ENCODE assay signal across 14 cellular contexts in genomic region chr1:54309631-54310366, GRCh38.
DNase-seq lines count a peak whose midpoint lies in the region; ATAC-seq, FAIRE-seq and TF ChIP-seq lines count a peak whose summit lies in the region.
"Had no signal": no experiment of that assay in that cellular context is flagged by ENCODE, and none has a peak within 500 bp of the region (broad histone marks: within the 10 kb centered on the region; RNA-seq: fewer than 3 reads in every experiment).

No MANE protein-coding gene starts in this region.

- TF ChIP-seq CTCF in WTC11 (IDR thresholded peaks at IDR 0.05) (no peak), GM20000 (IDR thresholded peaks at IDR 0.05; ENCODE audit: extremely low read depth, missing control alignments) (no peak)

- peak overlapping the region; percentile 35 for H3K18ac ChIP-seq in mesendoderm (ENCODE audit: low read length)

- H3K36me3 ChIP-seq in CD4-positive, CD25-positive, alpha-beta regulatory T cell (ENCODE audit: control insufficient read depth, insufficient read depth, low read length), result no peaks in the 10 kb centered on the region
- H3K36me3 ChIP-seq in mesendoderm (ENCODE audit: control insufficient read depth, insufficient read depth, low read length) (no peaks in the 10 kb centered on the region), small intestine (ENCODE audit: control insufficient read depth in 2 of 2, insufficient read depth in 2 of 2, low read length in 2 of 2) (no peaks in the 10 kb centered on the region)

- FAIRE-seq in small intestine (lab: Jason Lieb, UNC), result no peak
- FAIRE-seq: HepG2 had no signal

- H3K9ac ChIP-seq in mesendoderm (ENCODE audit: low read length), result peak overlapping the region; percentile 22

- CTCF ChIA-PET in WTC11 (lab: Charles Lee), result interaction anchor here (0.6 to 4.3 kb wide), 33 partner anchors 9 to 627 kb away, joined by 3 to 59 read pairs (median 4); partner anchors contain the start of gene SSBP3

- WGBS in mesendoderm (ENCODE audit: extremely low coverage, insufficient coverage, low lambda C conversion rate), result no CpG with 5 or more reads among the region's 19 CpGs
- 20 to 53% (median 52%) methylated on average over 19 of the region's 19 CpGs for WGBS in small intestine, 3 donors

- H3K27me3 Mint-ChIP-seq in CD4-positive, CD25-positive, alpha-beta regulatory T cell, result no peaks in the 10 kb centered on the region
- H3K27me3 Mint-ChIP-seq in WTC11 (ENCODE audit: low read depth), result no peaks in the 10 kb centered on the region

- peak overlapping the region; percentile 43 for H2BK5ac ChIP-seq in mesendoderm (ENCODE audit: low read length)

- H3K56ac ChIP-seq in mesendoderm (ENCODE audit: low read length), result peak overlapping the region; percentile 78

- no peaks in the 10 kb centered on the region for H3K9me3 Mint-ChIP-seq in CD4-positive, CD25-positive, alpha-beta regulatory T cell
- H3K9me3 Mint-ChIP-seq in WTC11, result no peaks in the 10 kb centered on the region

- no peak overlapping the region for H3K4me3 ChIP-seq in CD4-positive, CD25-positive, alpha-beta regulatory T cell (ENCODE audit: low read depth, low read length)
- H3K4me3 ChIP-seq in mesendoderm (ENCODE audit: low read length), result no peak overlapping the region
- no peak overlapping the region for H3K4me3 ChIP-seq in small intestine (ENCODE audit: low read depth in 1 of 2, low read length in 2 of 2)

- no peak for DNase-seq in CD4-positive, CD25-positive, alpha-beta regulatory T cell
- DNase-seq in NCI-H128 (lab: John Stamatoyannopoulos, UW; ENCODE audit: unreplicated experiment) (peak; percentile 76), WTC11 (ENCODE audit: low spot score) (peak; percentile 34), mesendoderm (peak; percentile 54), small intestine (no peak), NCI-H2196 treated with DMSO at 0.1 percent for 48 hours (lab: John Stamatoyannopoulos, UW; ENCODE audit: unreplicated experiment) (no peak), GM20000 (ENCODE audit: low spot score) (no peak)
- DNase-seq: effector CD4-positive, alpha-beta T cell; left cardiac atrium; stimulated activated naive CD4-positive, alpha-beta T cell treated with Interleukin-2 at 50 U/mL for 16 hours had no signal

- no peaks in the 10 kb centered on the region for H3K27me3 ChIP-seq in CD4-positive, CD25-positive, alpha-beta regulatory T cell (ENCODE audit: control insufficient read depth, insufficient read depth, low read length)
- no peaks in the 10 kb centered on the region for H3K27me3 ChIP-seq in mesendoderm (ENCODE audit: insufficient read depth, low read length, poor library complexity)
- H3K27me3 ChIP-seq in small intestine (ENCODE audit: control insufficient read depth in 2 of 2, insufficient read depth in 2 of 2, low read length in 2 of 2), result no peaks in the 10 kb centered on the region

- no peak overlapping the region for H3K23ac ChIP-seq in mesendoderm (ENCODE audit: low read length)

- peak overlapping the region; percentile 26 to 36 (median 35) for H3K27ac Mint-ChIP-seq in CD4-positive, CD25-positive, alpha-beta regulatory T cell
- peak overlapping the region; percentile 97 for H3K27ac Mint-ChIP-seq in WTC11

- ATAC-seq in CD4-positive, CD25-positive, alpha-beta regulatory T cell (ENCODE audit: low read depth in 2 of 2), result no peak
- ATAC-seq in WTC11, result peak; percentile 13
- no peak for ATAC-seq in HG03159 (IDR thresholded peaks at IDR 0.05; ENCODE audit: unreplicated experiment)
- ATAC-seq: HCT116, HepG2, left cardiac atrium, Panc1 had no signal

- no peak overlapping the region for H2AK5ac ChIP-seq in mesendoderm (ENCODE audit: low read length)

- H2BK120ac ChIP-seq in mesendoderm (ENCODE audit: low read depth, low read length), result no peak overlapping the region

- POLR2A ChIA-PET in WTC11 (lab: Charles Lee), result interaction anchor here (0.6 to 2.9 kb wide), 11 partner anchors 23 to 188 kb away, joined by 4 to 40 read pairs (median 5); partner anchors contain the start of gene SSBP3

- no peak overlapping the region for H2BK15ac ChIP-seq in mesendoderm (replicated peaks; ENCODE audit: low read depth)

- H3K4me3 Mint-ChIP-seq in CD4-positive, CD25-positive, alpha-beta regulatory T cell, result peak overlapping the region in 2 of 4 donors; percentile 35 to 41
- H3K4me3 Mint-ChIP-seq in WTC11, result peak overlapping the region; percentile 51

- peaks cover 35% of the 10 kb centered on the region for H3K79me1 ChIP-seq in mesendoderm (ENCODE audit: low read length)

- no peak overlapping the region for H3K4ac ChIP-seq in mesendoderm (ENCODE audit: low read depth, low read length)

- H3K4me1 ChIP-seq in CD4-positive, CD25-positive, alpha-beta regulatory T cell (ENCODE audit: control insufficient read depth, insufficient read depth, low read length, poor library complexity, severe bottlenecking), result peaks cover 7% of the 10 kb centered on the region
- peaks cover 25% of the 10 kb centered on the region for H3K4me1 ChIP-seq in mesendoderm (ENCODE audit: control insufficient read depth, low read depth, low read length)
- H3K4me1 ChIP-seq in small intestine (ENCODE audit: control insufficient read depth in 2 of 2, insufficient read depth in 1 of 2, low read depth in 1 of 2, low read length in 1 of 2), result peaks cover 3 to 19% of the 10 kb centered on the region in 2 donors

- H3K4me2 ChIP-seq in mesendoderm (ENCODE audit: low read length), result no peak overlapping the region

- peaks cover 0 to 72% (median 21%) of the 10 kb centered on the region in 4 donors for H3K4me1 Mint-ChIP-seq in CD4-positive, CD25-positive, alpha-beta regulatory T cell
- H3K4me1 Mint-ChIP-seq in WTC11, result peaks cover 92% of the 10 kb centered on the region

- H3K36me3 Mint-ChIP-seq in CD4-positive, CD25-positive, alpha-beta regulatory T cell, result peaks cover 5% of the 10 kb centered on the region
- no peaks in the 10 kb centered on the region for H3K36me3 Mint-ChIP-seq in WTC11

- no peak overlapping the region for H3K27ac ChIP-seq in CD4-positive, CD25-positive, alpha-beta regulatory T cell (ENCODE audit: insufficient read depth, low read length, poor library complexity, severe bottlenecking)
- H3K27ac ChIP-seq in mesendoderm (ENCODE audit: low read depth, low read length) (peak overlapping the region; percentile 47), small intestine (ENCODE audit: low read depth in 1 of 2, low read length in 1 of 2) (peak overlapping the region in 1 of 2 donors; percentile 17)

- H4K5ac ChIP-seq in mesendoderm (ENCODE audit: low read length), result no peak overlapping the region

- H4K8ac ChIP-seq in mesendoderm (ENCODE audit: low read depth, low read length), result no peak overlapping the region

- H3K9me3 ChIP-seq in CD4-positive, CD25-positive, alpha-beta regulatory T cell (ENCODE audit: control insufficient read depth in 2 of 2, low read length in 2 of 2), result no peaks in the 10 kb centered on the region
- H3K9me3 ChIP-seq in small intestine (ENCODE audit: control insufficient read depth, low read depth), result no peaks in the 10 kb centered on the region

- peaks cover 50% of the 10 kb centered on the region for H3K79me2 ChIP-seq in mesendoderm (ENCODE audit: control insufficient read depth, insufficient read depth, low read length)

TF ChIP-seq in WTC11, 78 proteins besides CTCF, POLR2A, EP300 and RAD21:
- TF ChIP-seq HMGA2 (CRISPR knock-in tag; IDR thresholded peaks at IDR 0.05) (peak; percentile 4; the same call in 1 of the 2 replicates), JUN (CRISPR knock-in tag; IDR thresholded peaks at IDR 0.05) (no peak), ZNF423 (CRISPR knock-in tag; IDR thresholded peaks at IDR 0.05) (peak; percentile 94), MAX (CRISPR knock-in tag; IDR thresholded peaks at IDR 0.05) (0 out of 2 replicates have a peak, but pooled peaks have one; percentile 7)

Comparison
In these comparisons a context has a peak if more than half of its experiments do, and no peak if none do; other contexts are left out.
1. DNase-seq: peak in NCI-H128 (single experiment), WTC11 (single experiment) and mesendoderm (single experiment); none in CD4-positive, CD25-positive, alpha-beta regulatory T cell (0 of 3), small intestine (single experiment), NCI-H2196 treated with DMSO at 0.1 percent for 48 hours (single experiment) and GM20000 (single experiment).